ENCODE assay signal across 9 cellular contexts in the genomic region with DNA sequence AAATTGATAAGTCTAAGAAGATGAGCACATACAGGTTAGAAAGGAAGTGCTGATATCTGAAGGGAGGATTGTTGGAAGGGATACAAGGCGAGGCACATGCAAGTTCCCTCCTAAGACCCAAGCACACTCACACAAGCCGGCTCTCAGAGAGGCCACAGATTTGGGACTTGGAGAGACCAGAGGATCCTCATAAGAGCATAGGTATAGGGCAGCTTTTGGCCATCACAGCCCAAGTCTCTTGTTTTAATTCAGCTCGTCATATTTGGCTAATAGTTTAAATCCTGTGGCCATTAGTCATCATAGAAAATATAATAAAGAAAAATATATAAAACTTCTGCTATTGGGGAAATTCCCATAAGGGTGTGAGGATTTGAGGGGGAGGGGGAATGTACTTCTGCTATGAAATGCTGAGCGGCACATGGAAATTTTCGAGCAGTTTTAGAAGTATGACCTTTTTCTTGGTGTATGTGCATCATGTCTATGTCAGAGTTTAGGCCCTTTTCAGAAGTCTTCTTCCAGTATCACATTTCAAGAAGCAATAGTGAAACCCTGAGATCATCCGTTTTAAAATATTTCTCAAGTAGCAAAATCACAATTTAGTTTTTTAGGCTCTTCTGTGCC.
DNase-seq lines count a peak whose midpoint lies in the region; ATAC-seq, FAIRE-seq and TF ChIP-seq lines count a peak whose summit lies in the region.
"Had no signal": no experiment of that assay in that cellular context is flagged by ENCODE, and none has a peak within 500 bp of the region (broad histone marks: within the 10 kb centered on the region; RNA-seq: fewer than 3 reads in every experiment).

No MANE protein-coding gene starts in this region.

- no peak overlapping the region for H3K4me3 Mint-ChIP-seq in endodermal cell

- H3K4me1 ChIP-seq in endodermal cell (ENCODE audit: control insufficient read depth, insufficient read depth, low read length) (no peaks in the 10 kb centered on the region), Karpas-422 (ENCODE audit: low read length) (no peaks in the 10 kb centered on the region), small intestine (ENCODE audit: control insufficient read depth in 2 of 2, insufficient read depth in 1 of 2, low read depth in 1 of 2, low read length in 1 of 2) (no peaks in the 10 kb centered on the region)

- no peaks in the 10 kb centered on the region for H3K27me3 ChIP-seq in endodermal cell (ENCODE audit: control insufficient read depth, insufficient read depth, low read length, poor library complexity, severe bottlenecking)
- H3K27me3 ChIP-seq in Karpas-422 (ENCODE audit: low read length): no peaks in the 10 kb centered on the region
- no peaks in the 10 kb centered on the region for H3K27me3 ChIP-seq in small intestine (ENCODE audit: control insufficient read depth in 2 of 2, insufficient read depth in 2 of 2, low read length in 2 of 2)

- no peaks in the 10 kb centered on the region for H3K79me2 ChIP-seq in Karpas-422 (ENCODE audit: low read length)

- TF ChIP-seq CTCF in GM13976 (IDR thresholded peaks at IDR 0.05; ENCODE audit: borderline replicate concordance, control extremely low read depth, extremely low read depth, insufficient read depth, missing control alignments) (no peak), endodermal cell (conservative IDR thresholded peaks at IDR 0.05) (no peak)

- H3K9ac ChIP-seq in endodermal cell (ENCODE audit: extremely low read depth, low read length, poor library complexity, severe bottlenecking) (no peak overlapping the region), Karpas-422 (ENCODE audit: low read length) (no peak overlapping the region)

- WGBS in endodermal cell (ENCODE audit: insufficient coverage in 1 of 2, insufficient read length in 1 of 2), 2 experiments: 92% methylated on average over 3 to 6 of the region's 6 CpGs
- WGBS in small intestine, 3 donors: 74 to 92% (median 75%) methylated on average over 6 of the region's 6 CpGs

- DNase-seq in GM13976 (ENCODE audit: low spot score): peak; percentile 58
- DNase-seq in hepatic stellate cell (ENCODE audit: low spot score): peak; percentile 12
- no peak for DNase-seq in endodermal cell
- DNase-seq in Karpas-422: no peak
- no peak for DNase-seq in small intestine
- DNase-seq in H4 (ENCODE audit: low spot score): no peak
- DNase-seq: activated CD8-positive, alpha-beta memory T cell treated with anti-CD3 and anti-CD28 coated beads, Interleukin-2, amount 50 U/mL, for 4 hours had no signal

- no peaks in the 10 kb centered on the region for H3K9me2 ChIP-seq in Karpas-422 (replicated peaks; ENCODE audit: insufficient read depth, low read length)

- in situ Hi-C loops in GM13976 (cut with MboI; ENCODE audit: low sequenced_read_pairs, unreplicated experiment): no loop called here

- no peak overlapping the region for H2AFZ ChIP-seq in Karpas-422 (ENCODE audit: low read length)

- ATAC-seq in GM21360 (IDR thresholded peaks at IDR 0.05; ENCODE audit: unreplicated experiment) (peak; percentile 69), HG03354 (IDR thresholded peaks at IDR 0.05; ENCODE audit: poor library complexity, severe bottlenecking, unreplicated experiment) (peak; percentile 54)

- H3K27ac Mint-ChIP-seq in endodermal cell: no peak overlapping the region

- no peaks in the 10 kb centered on the region for H4K20me1 ChIP-seq in Karpas-422 (ENCODE audit: insufficient read depth, low read depth, low read length)

- H3K9me3 ChIP-seq in endodermal cell (ENCODE audit: control insufficient read depth, low read length): no peaks in the 10 kb centered on the region
- no peaks in the 10 kb centered on the region for H3K9me3 ChIP-seq in Karpas-422 (ENCODE audit: low read length)
- H3K9me3 ChIP-seq in small intestine (ENCODE audit: control insufficient read depth, low read depth): no peaks in the 10 kb centered on the region

- H3K36me3 Mint-ChIP-seq in endodermal cell (ENCODE audit: low read depth): no peaks in the 10 kb centered on the region

- H3K4me2 ChIP-seq in Karpas-422 (ENCODE audit: low read depth, low read length, poor library complexity, severe bottlenecking): no peak overlapping the region

- H3K27me3 Mint-ChIP-seq in endodermal cell (ENCODE audit: insufficient read depth): no peaks in the 10 kb centered on the region

- no peaks in the 10 kb centered on the region for H3K4me1 Mint-ChIP-seq in endodermal cell

- no peak overlapping the region for H3K4me3 ChIP-seq in endodermal cell (ENCODE audit: low read length)
- H3K4me3 ChIP-seq in Karpas-422 (ENCODE audit: low read length): no peak overlapping the region
- H3K4me3 ChIP-seq in small intestine (ENCODE audit: low read depth in 1 of 2, low read length in 2 of 2): no peak overlapping the region

- FAIRE-seq in small intestine (lab: Jason Lieb, UNC): no peak

- peaks cover 3% of the 10 kb centered on the region for H3K36me3 ChIP-seq in endodermal cell (ENCODE audit: control insufficient read depth, insufficient read depth, low read length)
- no peaks in the 10 kb centered on the region for H3K36me3 ChIP-seq in Karpas-422 (ENCODE audit: insufficient read depth, low read length)
- H3K36me3 ChIP-seq in small intestine (ENCODE audit: control insufficient read depth in 2 of 2, insufficient read depth in 2 of 2, low read length in 2 of 2): peaks cover 17 to 19% of the 10 kb centered on the region in 2 donors

- H3K9me3 Mint-ChIP-seq in endodermal cell: no peaks in the 10 kb centered on the region

- H3K27ac ChIP-seq in endodermal cell (ENCODE audit: low read depth, low read length) (no peak overlapping the region), Karpas-422 (ENCODE audit: low read length) (no peak overlapping the region), small intestine (ENCODE audit: low read depth in 1 of 2, low read length in 1 of 2) (no peak overlapping the region)

Comparison
In these comparisons a context has a peak if more than half of its experiments do, and no peak if none do; other contexts are left out.
1. DNase-seq: peak in GM13976 (single experiment) and hepatic stellate cell (single experiment); none in endodermal cell (single experiment), Karpas-422 (single experiment), small intestine (single experiment) and H4 (single experiment).